In the genomic region with DNA sequence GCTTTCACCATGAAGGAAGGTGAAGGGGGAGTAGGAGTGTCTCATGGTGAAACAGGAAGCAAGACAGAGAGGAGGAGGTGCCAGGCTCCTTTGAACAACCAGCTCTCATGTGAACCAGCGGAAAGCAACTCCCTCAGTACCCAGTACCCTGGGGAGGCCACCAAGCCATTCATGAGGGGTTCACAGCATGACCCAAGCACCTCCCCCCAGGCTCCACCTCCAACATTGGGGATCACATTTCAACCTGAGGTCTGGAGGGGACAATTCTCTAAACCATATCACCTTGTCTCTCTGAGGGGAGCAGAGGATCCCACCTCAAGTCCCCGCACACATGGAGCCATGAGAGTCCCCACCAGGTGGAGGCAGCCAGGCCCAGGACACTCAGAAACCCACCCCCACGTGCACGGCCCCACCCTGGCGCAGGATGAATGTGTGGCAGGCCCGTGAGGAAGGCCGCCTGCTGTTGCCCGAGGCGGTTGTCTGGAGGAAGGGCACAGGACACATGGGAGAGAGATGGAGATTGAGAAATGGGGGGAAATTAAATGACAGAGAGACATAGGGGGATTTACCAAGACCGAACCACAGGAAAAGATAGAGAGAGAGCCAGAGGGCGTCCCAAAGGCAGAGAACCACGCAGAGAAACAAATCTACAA, we compare ENCODE assay signal across 18 cellular contexts.
DNase-seq lines count a peak whose midpoint lies in the region; TF ChIP-seq lines count a peak whose summit lies in the region.
"Had no signal": no experiment of that assay in that cellular context is flagged by ENCODE, and none has a peak within 500 bp of the region (broad histone marks: within the 10 kb centered on the region; RNA-seq: fewer than 3 reads in every experiment).

No MANE protein-coding gene starts in this region.

- H3K9me3 ChIP-seq in BLaER1 (no peaks in the 10 kb centered on the region), ascending aorta (no peaks in the 10 kb centered on the region)
- H3K9me3 ChIP-seq: esophagus muscularis mucosa, heart right ventricle, left lung had no signal

- H3K36me3 Mint-ChIP-seq in glutamatergic neuron (ENCODE audit: unreplicated experiment): no peaks in the 10 kb centered on the region

- TF ChIP-seq CTCF in glutamatergic neuron (IDR thresholded peaks at IDR 0.05; ENCODE audit: partially characterized antibody, unreplicated experiment): no peak
- TF ChIP-seq CTCF in ascending aorta (IDR thresholded peaks at IDR 0.05): no peak

- H3K4me3 Mint-ChIP-seq in glutamatergic neuron (ENCODE audit: unreplicated experiment): peak overlapping the region; percentile 40
- H3K4me3 Mint-ChIP-seq: activated T-helper 17 cell treated with anti-CD3 and anti-CD28 coated beads, Interleukin-2, amount 50 U/mL, for 72 hours had no signal

- H3K36me3 ChIP-seq in BLaER1 (no peaks in the 10 kb centered on the region), ascending aorta (no peaks in the 10 kb centered on the region)
- H3K36me3 ChIP-seq: esophagus muscularis mucosa, heart right ventricle, left lung had no signal

- peaks cover 9% of the 10 kb centered on the region for H3K27me3 Mint-ChIP-seq in glutamatergic neuron (ENCODE audit: unreplicated experiment)

- H3K27me3 ChIP-seq in BLaER1 (0 out of 2 replicates have a peak, but pooled peaks cover 2% of the 10 kb centered on the region), ascending aorta (no peaks in the 10 kb centered on the region)

- H3K9ac ChIP-seq in BLaER1: no peak overlapping the region

- DNase-seq in NCI-H1417 (lab: John Stamatoyannopoulos, UW): peak in 2 of 3 experiments; percentile 13 to 69
- no peak for DNase-seq in NCI-H1417 treated with DMSO at 0.1 percent for 48 hours (lab: John Stamatoyannopoulos, UW)
- peak; percentile 59 for DNase-seq in NCI-H2107 (lab: John Stamatoyannopoulos, UW)
- DNase-seq in glutamatergic neuron: no peak
- DNase-seq in NCI-H146 treated with DMSO at 0.1 percent for 48 hours (lab: John Stamatoyannopoulos, UW; ENCODE audit: unreplicated experiment): no peak
- no peak for DNase-seq in ascending aorta (ENCODE audit: low spot score in 2 of 2)
- no peak for DNase-seq in putamen (ENCODE audit: low spot score)
- DNase-seq: activated CD4-positive, alpha-beta T cell treated with anti-CD3 and anti-CD28 coated beads, Interleukin-2, amount 50 U/mL, for 1 hour; DMS79 treated with DMSO at 0.1 percent for 48 hours; heart right ventricle; left lung; NCI-H1694; NCI-H526 treated with DMSO at 0.1 percent for 48 hours; T-helper 1 cell had no signal

- H3K4me1 ChIP-seq in BLaER1: peaks cover 17% of the 10 kb centered on the region
- no peaks in the 10 kb centered on the region for H3K4me1 ChIP-seq in ascending aorta
- H3K4me1 ChIP-seq: esophagus muscularis mucosa, heart right ventricle, left lung had no signal

- no peaks in the 10 kb centered on the region for H4K20me1 ChIP-seq in BLaER1

- H3K4me1 Mint-ChIP-seq in glutamatergic neuron (ENCODE audit: low read depth, unreplicated experiment): peaks cover 12% of the 10 kb centered on the region
- H3K4me1 Mint-ChIP-seq: activated T-helper 17 cell treated with anti-CD3 and anti-CD28 coated beads, Interleukin-2, amount 50 U/mL, for 72 hours had no signal

- intact Hi-C loops in ascending aorta (cut with DNase I): no loop called here

- peak overlapping the region; percentile 64 for H3K4me2 ChIP-seq in BLaER1

- peak overlapping the region; percentile 57 for H3K27ac Mint-ChIP-seq in glutamatergic neuron (ENCODE audit: unreplicated experiment)
- H3K27ac Mint-ChIP-seq: activated T-helper 17 cell treated with anti-CD3 and anti-CD28 coated beads, Interleukin-2, amount 50 U/mL, for 72 hours had no signal

- H3K27ac ChIP-seq in BLaER1 (peak overlapping the region; percentile 39; the same call in 1 of the 2 replicates), ascending aorta (no peak overlapping the region)
- H3K27ac ChIP-seq: 22Rv1, esophagus muscularis mucosa, heart right ventricle, left lung had no signal

- no peak overlapping the region for H3K4me3 ChIP-seq in BLaER1
- no peak overlapping the region for H3K4me3 ChIP-seq in ascending aorta
- H3K4me3 ChIP-seq: esophagus muscularis mucosa, heart right ventricle, left lung had no signal

- H3K9me3 Mint-ChIP-seq in glutamatergic neuron (ENCODE audit: unreplicated experiment): peaks cover 4% of the 10 kb centered on the region
- H3K9me3 Mint-ChIP-seq: activated T-helper 17 cell treated with anti-CD3 and anti-CD28 coated beads, Interleukin-2, amount 50 U/mL, for 72 hours had no signal

Comparison
In these comparisons a context has a peak if more than half of its experiments do, and no peak if none do; other contexts are left out.
1. DNase-seq: peak in NCI-H1417 (2 of 3) and NCI-H2107 (single experiment); none in NCI-H1417 treated with DMSO at 0.1 percent for 48 hours (single experiment), glutamatergic neuron (single experiment), NCI-H146 treated with DMSO at 0.1 percent for 48 hours (single experiment), ascending aorta (0 of 2) and putamen (single experiment).